ENCODE assay signal across 31 cellular contexts in the genomic region with DNA sequence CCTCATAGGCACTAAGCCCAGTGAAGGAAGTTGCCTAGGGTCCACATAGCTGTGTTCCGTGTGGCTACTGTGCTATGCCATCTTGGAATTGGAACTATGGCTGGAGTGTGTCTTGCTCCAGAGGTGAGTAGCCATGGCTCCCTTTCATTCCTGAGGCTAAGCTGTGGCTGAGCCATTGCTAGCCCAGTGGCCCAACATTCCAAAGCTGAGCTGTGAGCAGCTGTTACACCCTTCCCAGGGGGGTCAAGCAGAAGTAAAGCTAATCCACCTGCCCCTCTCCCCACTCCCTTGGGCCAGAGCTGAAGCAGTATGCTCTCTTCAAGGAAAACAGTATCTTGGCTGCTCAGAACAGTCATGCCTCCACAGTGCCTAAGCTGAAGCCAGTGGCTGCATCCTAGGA.
"Had no signal": no experiment of that assay in that cellular context is flagged by ENCODE, and none has a peak within 500 bp of the region (broad histone marks: within the 10 kb centered on the region; RNA-seq: fewer than 3 reads in every experiment).

No MANE protein-coding gene starts in this region.

- H3K9me3 ChIP-seq: colonic mucosa, prostate gland, sigmoid colon, testis, upper lobe of right lung, uterus had no signal

- H3K4me3 Mint-ChIP-seq: dendritic cell treated with granulocyte-macrophage colony-stimulating factor and Interleukin-4, amounts not matched to agents 40 ng/mL and 50 ng/mL, for 4 days; endodermal cell; immature natural killer cell; naive B cell; natural killer cell treated with Interleukin-12 subunit alpha and Interleukin-12 subunit beta and Interleukin-15 and Interleukin-18, amount 100 ng/mL, for 72 hours; neural crest cell; stimulated activated memory B cell treated with anti-CD40 and anti-IgM and Interleukin-4, amounts not matched to agents 10 μg/mL and 1 μg/mL and 100 μg/mL, for 72 hours had no signal

- H2AFZ ChIP-seq: parathyroid adenoma had no signal

- H3K79me2 ChIP-seq: parathyroid adenoma had no signal

- DNase-seq: colonic mucosa; effector CD8-positive, alpha-beta T cell; endodermal cell; foreskin melanocyte; hypothalamus; immature natural killer cell; islet precursor cell; kidney glomerular epithelial cell; left colon; left ventricle myocardium superior; lower lobe of right lung; naive B cell; sigmoid colon; spleen; stimulated activated CD4-positive, alpha-beta T cell treated with anti-CD3 and anti-CD28 coated beads, Interleukin-4, amount 100 ng/mL, for 4 hours; stimulated activated naive CD8-positive, alpha-beta T cell treated with anti-CD3 and anti-CD28 coated beads, Interleukin-15, Interleukin-2, amounts not matched to agents 100 U/mL and 50 U/mL, for 24 hours; substantia nigra; testis; tibial artery; upper lobe of right lung; uterus had no signal

- H3K4me1 Mint-ChIP-seq: immature natural killer cell, neural crest cell had no signal

- H3K27ac Mint-ChIP-seq: dendritic cell treated with granulocyte-macrophage colony-stimulating factor and Interleukin-4, amounts not matched to agents 40 ng/mL and 50 ng/mL, for 4 days; endodermal cell; immature natural killer cell; naive B cell; natural killer cell treated with Interleukin-12 subunit alpha and Interleukin-12 subunit beta and Interleukin-15 and Interleukin-18, amount 100 ng/mL, for 72 hours; stimulated activated memory B cell treated with anti-CD40 and anti-IgM and Interleukin-4, amounts not matched to agents 10 μg/mL and 1 μg/mL and 100 μg/mL, for 72 hours had no signal

- H3K27ac ChIP-seq: colonic mucosa, epithelial cell of prostate, lower lobe of right lung, parathyroid adenoma, prostate gland, right atrium auricular region, sigmoid colon, skin epidermis, spleen, testis, tibial artery, upper lobe of right lung, uterus had no signal

- H3K4me3 ChIP-seq: colonic mucosa, lower lobe of right lung, prostate gland, right atrium auricular region, sigmoid colon, skin epidermis, spleen, testis, tibial artery, upper lobe of right lung, uterus had no signal

- H3K27me3 ChIP-seq: colonic mucosa, right atrium auricular region, sigmoid colon, spleen, testis, tibial artery, upper lobe of right lung, uterus had no signal

- H3K27me3 Mint-ChIP-seq: dendritic cell treated with granulocyte-macrophage colony-stimulating factor and Interleukin-4, amounts not matched to agents 40 ng/mL and 50 ng/mL, for 4 days; naive B cell; stimulated activated memory B cell treated with anti-CD40 and anti-IgM and Interleukin-4, amounts not matched to agents 10 μg/mL and 1 μg/mL and 100 μg/mL, for 72 hours had no signal

- ATAC-seq: esophagus mucosa; left colon; left ventricle myocardium superior; natural killer cell treated with Interleukin-12 subunit alpha and Interleukin-12 subunit beta and Interleukin-15 and Interleukin-18, amount 100 ng/mL, for 72 hours; stimulated activated memory B cell treated with anti-CD40 and anti-IgM and Interleukin-4, amounts not matched to agents 10 μg/mL and 1 μg/mL and 100 μg/mL, for 72 hours; stimulated activated naive CD8-positive, alpha-beta T cell treated with anti-CD3 and anti-CD28 coated beads, Interleukin-15, Interleukin-2, amounts not matched to agents 100 U/mL and 50 U/mL, for 24 hours; upper lobe of right lung had no signal

- H3K9ac ChIP-seq: parathyroid adenoma had no signal

- H3K4me1 ChIP-seq: colonic mucosa, lower lobe of right lung, parathyroid adenoma, prostate gland, right atrium auricular region, sigmoid colon, testis, upper lobe of right lung, uterus had no signal

- H3K36me3 ChIP-seq: colonic mucosa, lower lobe of right lung, prostate gland, right atrium auricular region, sigmoid colon, upper lobe of right lung, uterus had no signal
